Comparison of ENCODE assay signal across 15 cellular contexts in genomic region chr3:192818126-192818525, GRCh38.
DNase-seq lines count a peak whose midpoint lies in the region; ATAC-seq and TF ChIP-seq lines count a peak whose summit lies in the region.
"Had no signal": no experiment of that assay in that cellular context is flagged by ENCODE, and none has a peak within 500 bp of the region (broad histone marks: within the 10 kb centered on the region; RNA-seq: fewer than 3 reads in every experiment).

No MANE protein-coding gene starts in this region.

- peak overlapping the region; percentile 10 to 42 for H3K27ac Mint-ChIP-seq in activated naive CD4-positive, alpha-beta T cell treated with anti-CD3 and anti-CD28 coated beads, Interleukin-2, amount 50 U/mL, for 72 hours
- peak overlapping the region; percentile 9 for H3K27ac Mint-ChIP-seq in dendritic cell treated with granulocyte-macrophage colony-stimulating factor and Interleukin-4, amounts not matched to agents 40 ng/mL and 50 ng/mL, for 4 days
- H3K27ac Mint-ChIP-seq in type B pancreatic cell, result peak overlapping the region; percentile 16
- H3K27ac Mint-ChIP-seq in CD8-positive, alpha-beta T cell, result no peak overlapping the region

- H3K4me3 Mint-ChIP-seq in dendritic cell treated with granulocyte-macrophage colony-stimulating factor and Interleukin-4, amounts not matched to agents 40 ng/mL and 50 ng/mL, for 4 days, result no peak overlapping the region
- no peak overlapping the region for H3K4me3 Mint-ChIP-seq in type B pancreatic cell
- no peak overlapping the region for H3K4me3 Mint-ChIP-seq in CD8-positive, alpha-beta T cell

- H3K27ac ChIP-seq in KMS-11 (peak overlapping the region; percentile 13), tibial nerve (no peak overlapping the region)
- H3K27ac ChIP-seq in CD8-positive, alpha-beta T cell (ENCODE audit: low read depth, low read length), result no peak overlapping the region
- H3K27ac ChIP-seq: neutrophil had no signal

- H3K4me1 Mint-ChIP-seq in dendritic cell treated with granulocyte-macrophage colony-stimulating factor and Interleukin-4, amounts not matched to agents 40 ng/mL and 50 ng/mL, for 4 days (ENCODE audit: low read depth), result peaks cover 44% of the 10 kb centered on the region
- peaks cover 40% of the 10 kb centered on the region for H3K4me1 Mint-ChIP-seq in type B pancreatic cell (ENCODE audit: unreplicated experiment)
- H3K4me1 Mint-ChIP-seq in CD8-positive, alpha-beta T cell (ENCODE audit: low read depth), result no peaks in the 10 kb centered on the region

- no peaks in the 10 kb centered on the region for H3K27me3 ChIP-seq in KMS-11 (ENCODE audit: insufficient read depth, low read depth)
- H3K27me3 ChIP-seq in CD8-positive, alpha-beta T cell (ENCODE audit: insufficient read depth, low read length), result no peaks in the 10 kb centered on the region
- no peaks in the 10 kb centered on the region for H3K27me3 ChIP-seq in tibial nerve
- H3K27me3 ChIP-seq: neutrophil had no signal

- H3K4me1 ChIP-seq in KMS-11 (ENCODE audit: low read depth, poor library complexity, severe bottlenecking) (peaks cover 46% of the 10 kb centered on the region), tibial nerve (peaks cover 0 to 30% (median 9%) of the 10 kb centered on the region in 4 donors)
- H3K4me1 ChIP-seq in CD8-positive, alpha-beta T cell (ENCODE audit: insufficient read depth, low read length), result no peaks in the 10 kb centered on the region

- TF ChIP-seq EP300 in tibial nerve (IDR thresholded peaks at IDR 0.05), result no peak

- no peak overlapping the region for H2AFZ ChIP-seq in KMS-11 (ENCODE audit: low read depth)

- no peak overlapping the region for H3K9ac ChIP-seq in KMS-11

- peaks cover 4% of the 10 kb centered on the region for H3K27me3 Mint-ChIP-seq in dendritic cell treated with granulocyte-macrophage colony-stimulating factor and Interleukin-4, amounts not matched to agents 40 ng/mL and 50 ng/mL, for 4 days
- H3K27me3 Mint-ChIP-seq in type B pancreatic cell, result no peaks in the 10 kb centered on the region
- no peaks in the 10 kb centered on the region for H3K27me3 Mint-ChIP-seq in CD8-positive, alpha-beta T cell (ENCODE audit: low read depth)

- POLR2A ChIA-PET in CD8-positive, alpha-beta T cell (lab: Charles Lee), result no interaction called here

- H3K36me3 ChIP-seq in KMS-11 (ENCODE audit: insufficient read depth) (no peaks in the 10 kb centered on the region), tibial nerve (no peaks in the 10 kb centered on the region)
- no peaks in the 10 kb centered on the region for H3K36me3 ChIP-seq in CD8-positive, alpha-beta T cell (ENCODE audit: insufficient read depth, low read length)
- H3K36me3 ChIP-seq: neutrophil had no signal

- no peak for DNase-seq in activated naive CD4-positive, alpha-beta T cell treated with anti-CD3 and anti-CD28 coated beads, Interleukin-2, amount 50 U/mL, for 72 hours (ENCODE audit: low spot score in 2 of 2)
- DNase-seq in activated naive CD4-positive, alpha-beta T cell treated with anti-CD3 and anti-CD28 coated beads, Interleukin-2, amount 50 U/mL, for 16 hours, result no peak
- no peak for DNase-seq in type B pancreatic cell (ENCODE audit: extremely low spot score, unreplicated experiment)
- DNase-seq in CD8-positive, alpha-beta T cell, result no peak
- DNase-seq in tibial nerve (ENCODE audit: low spot score in 2 of 2), result no peak
- DNase-seq: activated CD4-positive, CD25-positive, alpha-beta regulatory T cell; AML-193; central memory CD4-positive, alpha-beta T cell; effector CD8-positive, alpha-beta T cell; MM.1S; NCI-H2081 treated with DMSO at 0.1 percent for 48 hours had no signal

- 85 to 96% methylated on average over 1 of the region's 1 CpG for WGBS in tibial nerve, 2 donors

- no peak overlapping the region for H3K4me3 ChIP-seq in KMS-11 (IDR thresholded peaks at IDR 0.05; ENCODE audit: insufficient read depth, low read depth, low read length)
- H3K4me3 ChIP-seq in CD8-positive, alpha-beta T cell (ENCODE audit: low read depth, low read length), result no peak overlapping the region
- H3K4me3 ChIP-seq in tibial nerve, result no peak overlapping the region

- H3K9me3 ChIP-seq in CD8-positive, alpha-beta T cell (ENCODE audit: low read length), result no peaks in the 10 kb centered on the region
- no peaks in the 10 kb centered on the region for H3K9me3 ChIP-seq in tibial nerve
- H3K9me3 ChIP-seq: neutrophil had no signal

- H3K79me2 ChIP-seq in KMS-11 (ENCODE audit: insufficient read depth, low read depth), result peaks cover 5% of the 10 kb centered on the region; the same call in 1 of the 2 replicates

- no peak for TF ChIP-seq CTCF in KMS-11 (conservative IDR thresholded peaks at IDR 0.05; ENCODE audit: low read depth, low read length)
- no peak for TF ChIP-seq CTCF in type B pancreatic cell (conservative IDR thresholded peaks at IDR 0.05)
- no peak for TF ChIP-seq CTCF in CD8-positive, alpha-beta T cell (IDR thresholded peaks at IDR 0.05)
- TF ChIP-seq CTCF in tibial nerve (IDR thresholded peaks at IDR 0.05), result no peak

- intact Hi-C loops in dendritic cell treated with granulocyte-macrophage colony-stimulating factor and Interleukin-4, amounts not matched to agents 40 ng/mL and 50 ng/mL, for 4 days (cut with micrococcal nuclease), result loop anchor here (10.0 kb wide), 1 partner anchor 637 kb away; no protein-coding TSS in a partner anchor
- intact Hi-C loops in CD8-positive, alpha-beta T cell (cut with DNase I, micrococcal nuclease), result loop anchor here (5.0 to 10.0 kb wide), 2 partner anchors 97 to 754 kb away; partner anchors contain the start of gene MB21D2 (in 1 of the 2)

- ATAC-seq in activated naive CD4-positive, alpha-beta T cell treated with anti-CD3 and anti-CD28 coated beads, Interleukin-2, amount 50 U/mL, for 72 hours, result no peak
- ATAC-seq in HG02981 (IDR thresholded peaks at IDR 0.05; ENCODE audit: unreplicated experiment), result no peak
- no peak for ATAC-seq in CD8-positive, alpha-beta T cell

- CTCF ChIA-PET in CD8-positive, alpha-beta T cell (lab: Charles Lee), result interaction anchor here (0.6 to 3.8 kb wide), 3 partner anchors 14 to 1491 kb away, joined by 3 to 30 read pairs (median 3); no protein-coding TSS in a partner anchor

- H3K4me2 ChIP-seq in KMS-11, result peak overlapping the region; percentile 40

- H4K20me1 ChIP-seq in KMS-11 (ENCODE audit: insufficient read depth), result no peaks in the 10 kb centered on the region

- no peaks in the 10 kb centered on the region for H3K36me3 Mint-ChIP-seq in activated naive CD4-positive, alpha-beta T cell treated with anti-CD3 and anti-CD28 coated beads, Interleukin-2, amount 50 U/mL, for 72 hours
- no peaks in the 10 kb centered on the region for H3K36me3 Mint-ChIP-seq in dendritic cell treated with granulocyte-macrophage colony-stimulating factor and Interleukin-4, amounts not matched to agents 40 ng/mL and 50 ng/mL, for 4 days (ENCODE audit: low read depth)
- no peaks in the 10 kb centered on the region for H3K36me3 Mint-ChIP-seq in type B pancreatic cell
- H3K36me3 Mint-ChIP-seq in CD8-positive, alpha-beta T cell, result no peaks in the 10 kb centered on the region

- no peak for TF ChIP-seq POLR2A in tibial nerve (IDR thresholded peaks at IDR 0.05)

- H3K9me3 Mint-ChIP-seq in activated naive CD4-positive, alpha-beta T cell treated with anti-CD3 and anti-CD28 coated beads, Interleukin-2, amount 50 U/mL, for 72 hours, result no peaks in the 10 kb centered on the region
- H3K9me3 Mint-ChIP-seq in dendritic cell treated with granulocyte-macrophage colony-stimulating factor and Interleukin-4, amounts not matched to agents 40 ng/mL and 50 ng/mL, for 4 days, result no peaks in the 10 kb centered on the region
- no peaks in the 10 kb centered on the region for H3K9me3 Mint-ChIP-seq in type B pancreatic cell
- H3K9me3 Mint-ChIP-seq in CD8-positive, alpha-beta T cell, result no peaks in the 10 kb centered on the region
